Comparison of ENCODE assay signal across 1 cellular context in the genomic region with DNA sequence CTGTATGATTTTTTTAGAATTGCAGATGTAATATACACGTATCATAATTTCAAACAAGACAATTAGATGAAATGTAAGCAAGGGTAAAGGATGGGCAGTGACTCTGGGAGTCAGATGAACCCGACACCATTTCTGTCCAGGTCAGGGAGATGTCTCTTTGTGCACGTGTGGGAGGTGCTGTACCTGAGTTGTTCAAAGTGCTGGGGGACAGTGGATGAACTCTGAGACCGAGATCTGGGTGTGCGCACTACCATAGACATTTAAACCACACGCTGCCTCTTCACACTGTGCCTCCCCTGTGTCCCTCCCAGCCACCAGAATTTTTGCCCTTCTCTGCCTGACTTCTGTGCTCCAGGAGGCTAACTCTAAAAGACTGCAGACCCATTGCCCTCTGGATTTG.
TF ChIP-seq lines count a peak whose summit lies in the region.

No MANE protein-coding gene starts in this region.

TF ChIP-seq in IMR-90, 13 proteins besides CTCF, POLR2A, EP300 and RAD21 (continued from another document):
- TF ChIP-seq, protein P1, sequence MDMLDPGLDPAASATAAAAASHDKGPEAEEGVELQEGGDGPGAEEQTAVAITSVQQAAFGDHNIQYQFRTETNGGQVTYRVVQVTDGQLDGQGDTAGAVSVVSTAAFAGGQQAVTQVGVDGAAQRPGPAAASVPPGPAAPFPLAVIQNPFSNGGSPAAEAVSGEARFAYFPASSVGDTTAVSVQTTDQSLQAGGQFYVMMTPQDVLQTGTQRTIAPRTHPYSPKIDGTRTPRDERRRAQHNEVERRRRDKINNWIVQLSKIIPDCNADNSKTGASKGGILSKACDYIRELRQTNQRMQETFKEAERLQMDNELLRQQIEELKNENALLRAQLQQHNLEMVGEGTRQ (IDR thresholded peaks at IDR 0.05; ENCODE audit: low read depth, low read length): no peak
